Comparison of ENCODE assay signal across 24 cellular contexts in genomic region chr15:91140561-91140960, GRCh38. TPM values are rescaled to one million over a fixed set of nuclear protein-coding genes. Genes with fewer than 3 reads are reported as not detected.
DNase-seq lines count a peak whose midpoint lies in the region; TF ChIP-seq lines count a peak whose summit lies in the region.
"Had no signal": no experiment of that assay in that cellular context is flagged by ENCODE, and none has a peak within 500 bp of the region (broad histone marks: within the 10 kb centered on the region; RNA-seq: fewer than 3 reads in every experiment).

No MANE protein-coding gene starts in this region.

- peak; percentile 40 for DNase-seq in OCI-M1 (lab: John Stamatoyannopoulos, UW)
- DNase-seq in dorsolateral prefrontal cortex: no peak
- DNase-seq in mesendoderm: peak; percentile 76
- DNase-seq in NCI-H1694 (lab: John Stamatoyannopoulos, UW): no peak
- DNase-seq in NCI-H526 (lab: John Stamatoyannopoulos, UW): no peak
- no peak for DNase-seq in COR-L47 (lab: John Stamatoyannopoulos, UW)
- DNase-seq: 8988T; ACHN; AML-193; BE2C; Calu3; CD4-positive, alpha-beta T cell; CD8-positive, alpha-beta memory T cell; DMS53; DMS79 treated with DMSO at 0.1 percent for 48 hours; GF-D8; GM23248; H7; HCEC 1CT had no signal

- peaks cover 0 to 4% (median 0%) of the 10 kb centered on the region in 45 donors for H3K27me3 ChIP-seq in dorsolateral prefrontal cortex
- no peaks in the 10 kb centered on the region for H3K27me3 ChIP-seq in mesendoderm (ENCODE audit: insufficient read depth, low read length, poor library complexity)
- H3K27me3 ChIP-seq: BLaER1 treated with 17β-estradiol and CSF1 and Interleukin-3, amounts not matched to agents 10 nM and 100 nM had no signal

- no peak overlapping the region for H3K9ac ChIP-seq in mesendoderm (ENCODE audit: low read length)
- H3K9ac ChIP-seq: BLaER1 treated with 17β-estradiol and CSF1 and Interleukin-3, amounts not matched to agents 10 nM and 100 nM; GM23248 had no signal

- no peak overlapping the region for H3K56ac ChIP-seq in mesendoderm (ENCODE audit: low read length)

- peaks cover 4% of the 10 kb centered on the region for H3K4me1 ChIP-seq in mesendoderm (ENCODE audit: control insufficient read depth, low read depth, low read length)
- H3K4me1 ChIP-seq: A549; BE2C; BLaER1 treated with 17β-estradiol and CSF1 and Interleukin-3, amounts not matched to agents 10 nM and 100 nM had no signal

- no peak overlapping the region for H3K23ac ChIP-seq in mesendoderm (ENCODE audit: low read length)

- H3K4me3 ChIP-seq in dorsolateral prefrontal cortex (no peak overlapping the region), mesendoderm (ENCODE audit: low read length) (no peak overlapping the region)
- H3K4me3 ChIP-seq: A549; BLaER1 treated with 17β-estradiol and CSF1 and Interleukin-3, amounts not matched to agents 10 nM and 100 nM; GM23248 had no signal

- no peak overlapping the region for H4K5ac ChIP-seq in mesendoderm (ENCODE audit: low read length)

- no peak overlapping the region for H2BK120ac ChIP-seq in mesendoderm (ENCODE audit: low read depth, low read length)

- no peak overlapping the region for H3K4ac ChIP-seq in mesendoderm (ENCODE audit: low read depth, low read length)

- no peak overlapping the region for H3K4me2 ChIP-seq in mesendoderm (ENCODE audit: low read length)
- H3K4me2 ChIP-seq: A549; BLaER1 treated with 17β-estradiol and CSF1 and Interleukin-3, amounts not matched to agents 10 nM and 100 nM had no signal

- WGBS in mesendoderm (ENCODE audit: extremely low coverage, insufficient coverage, low lambda C conversion rate): no CpG with 5 or more reads among the region's 2 CpGs

- TF ChIP-seq CTCF in VCaP (conservative IDR thresholded peaks at IDR 0.05) (no peak), dorsolateral prefrontal cortex (IDR thresholded peaks at IDR 0.05 in 54 of 56, conservative IDR thresholded peaks at IDR 0.05 in 2 of 56; ENCODE audit: low read depth in 1 of 56, partially characterized antibody in 56 of 56) (no peak)

- intact Hi-C loops in dorsolateral prefrontal cortex (cut with DNase I): no loop called here

- no peaks in the 10 kb centered on the region for H3K79me1 ChIP-seq in mesendoderm (ENCODE audit: low read length)

- H3K79me2 ChIP-seq in mesendoderm (ENCODE audit: control insufficient read depth, insufficient read depth, low read length): no peaks in the 10 kb centered on the region

- H2BK15ac ChIP-seq in mesendoderm (replicated peaks; ENCODE audit: low read depth): no peak overlapping the region

- H2BK5ac ChIP-seq in mesendoderm (ENCODE audit: low read length): no peak overlapping the region

- H3K18ac ChIP-seq in mesendoderm (ENCODE audit: low read length): no peak overlapping the region

- H3K36me3 ChIP-seq in mesendoderm (ENCODE audit: control insufficient read depth, insufficient read depth, low read length): no peaks in the 10 kb centered on the region
- H3K36me3 ChIP-seq: BE2C; BLaER1 treated with 17β-estradiol and CSF1 and Interleukin-3, amounts not matched to agents 10 nM and 100 nM had no signal

- peak overlapping the region; percentile 83; the same call in 1 of the 2 replicates for H3K27ac ChIP-seq in VCaP
- H3K27ac ChIP-seq in dorsolateral prefrontal cortex: peak overlapping the region in 33 of 59 donors; percentile 3 to 78 (median 30)
- H3K27ac ChIP-seq in mesendoderm (ENCODE audit: low read depth, low read length): no peak overlapping the region
- H3K27ac ChIP-seq: A549; BLaER1 treated with 17β-estradiol and CSF1 and Interleukin-3, amounts not matched to agents 10 nM and 100 nM; GM23248 had no signal

- no peak overlapping the region for H4K8ac ChIP-seq in mesendoderm (ENCODE audit: low read depth, low read length)

- no peak overlapping the region for H2AK5ac ChIP-seq in mesendoderm (ENCODE audit: low read length)

RNA-seq across cellular contexts. Expression of gene SV2B, which starts 40.5 kb away (rescaled TPM):
- 100 to 1,000 TPM in 119 of 120 experiments, 10 to 100 TPM in 1; 93.1 to 384 (median 276) TPM for total RNA-seq in dorsolateral prefrontal cortex
- polyA plus RNA-seq in mesendoderm (2013, experiment 1 of 2): 0.07 TPM
- 0.06 TPM for polyA plus RNA-seq in mesendoderm (2013, experiment 2 of 2)
- total RNA-seq: CD4-positive, alpha-beta T cell; G401; GM23248 had no signal
- polyA plus RNA-seq: CD14-positive monocyte; CD8-positive, alpha-beta memory T cell; GM23248 had no signal

Comparison
In these comparisons a context has a peak if more than half of its experiments do, and no peak if none do; other contexts are left out.
1. DNase-seq: peak in OCI-M1 (single experiment) and mesendoderm (single experiment); none in dorsolateral prefrontal cortex (0 of 10), NCI-H1694 (single experiment), NCI-H526 (0 of 2) and COR-L47 (single experiment).